10 cellular contexts compared by ENCODE assay signal in genomic region chr13:23610187-23610576, GRCh38. TPM values are rescaled to one million over a fixed set of nuclear protein-coding genes. Genes with fewer than 3 reads are reported as not detected.
DNase-seq lines count a peak whose midpoint lies in the region; ATAC-seq and TF ChIP-seq lines count a peak whose summit lies in the region.
"Had no signal": no experiment of that assay in that cellular context is flagged by ENCODE, and none has a peak within 500 bp of the region (broad histone marks: within the 10 kb centered on the region; RNA-seq: fewer than 3 reads in every experiment).

No MANE protein-coding gene starts in this region.

- H3K4me3 ChIP-seq in BE2C (ENCODE audit: low read depth, low read length) (no peak overlapping the region), coronary artery (peak overlapping the region; percentile 36)

- H3K4me3 Mint-ChIP-seq in naive B cell: peak overlapping the region; percentile 73 to 90 (median 80)

- peak overlapping the region in 4 of 6 donors; percentile 6 to 67 (median 40) for H3K27ac Mint-ChIP-seq in naive B cell

- H3K27me3 Mint-ChIP-seq in naive B cell: peaks cover 0 to 20% (median 5%) of the 10 kb centered on the region in 3 donors

- peak in 1 of 2 donors; percentile 35 for ATAC-seq in naive B cell (ENCODE audit: low read depth in 2 of 2)
- ATAC-seq in HG02840 (IDR thresholded peaks at IDR 0.05; ENCODE audit: low FRiP score, unreplicated experiment): no peak
- ATAC-seq: naive thymus-derived CD4-positive, alpha-beta T cell had no signal

- no peaks in the 10 kb centered on the region for H3K36me3 Mint-ChIP-seq in naive B cell
- H3K36me3 Mint-ChIP-seq: naive thymus-derived CD4-positive, alpha-beta T cell had no signal

- H3K9me3 Mint-ChIP-seq in naive B cell: no peaks in the 10 kb centered on the region

- H3K9me3 ChIP-seq in BE2C: no peaks in the 10 kb centered on the region

- no peaks in the 10 kb centered on the region for H3K36me3 ChIP-seq in BE2C

- no peak for TF ChIP-seq CTCF in BE2C (IDR thresholded peaks at IDR 0.05; ENCODE audit: low read depth, low read length)
- no peak for TF ChIP-seq CTCF in coronary artery (IDR thresholded peaks at IDR 0.05)

- DNase-seq in BE2C: peak; percentile 65
- peak; percentile 15 for DNase-seq in H4 (ENCODE audit: low spot score)
- no peak for DNase-seq in coronary artery (ENCODE audit: low spot score)
- no peak for DNase-seq in naive B cell
- no peak for DNase-seq in NCI-H2029 treated with DMSO at 0.1 percent for 48 hours (lab: John Stamatoyannopoulos, UW)
- DNase-seq in NCI-H2171 (lab: John Stamatoyannopoulos, UW): no peak
- no peak for DNase-seq in superior temporal gyrus (ENCODE audit: extremely low spot score)
- DNase-seq: naive thymus-derived CD4-positive, alpha-beta T cell had no signal

- peak overlapping the region in 1 of 2 donors; percentile 62 for H3K27ac ChIP-seq in coronary artery

- H3K4me1 Mint-ChIP-seq in naive B cell: peaks cover 16 to 18% (median 16%) of the 10 kb centered on the region in 3 donors

- peaks cover 24% of the 10 kb centered on the region for H3K4me1 ChIP-seq in BE2C

- H3K27me3 ChIP-seq in BE2C: no peaks in the 10 kb centered on the region

RNA-seq across cellular contexts. Expression of gene TNFRSF19, which starts 40.0 kb away (rescaled TPM):
- polyA plus RNA-seq in BE2C (2012; ENCODE audit: insufficient read depth, insufficient read length, low read depth): 19.6 TPM
- total RNA-seq in H4 (2014; rRNA removed; shearing (Covaris generic)): 0.12 and 0.33 TPM in 2 replicates
- 1 to 10 TPM in 2 of 6 donors, under 1 TPM in 2, not detected in 2; 0.54 to 1.9 (median 1.3) TPM for polyA plus RNA-seq in naive B cell (ENCODE audit: low read depth in 6 of 6)
- total RNA-seq: OCI-LY7 had no signal
- polyA plus RNA-seq: naive thymus-derived CD4-positive, alpha-beta T cell had no signal

Comparison
In these comparisons a context has a peak if more than half of its experiments do, and no peak if none do; other contexts are left out.
1. DNase-seq: peak in BE2C (single experiment) and H4 (single experiment); none in coronary artery (single experiment), naive B cell (single experiment), NCI-H2029 treated with DMSO at 0.1 percent for 48 hours (single experiment), NCI-H2171 (single experiment) and superior temporal gyrus (single experiment).